In genomic region chr19:32674959-32675719, GRCh38 we compare ENCODE assay signal across 8 cellular contexts. TPM values are rescaled to one million over a fixed set of nuclear protein-coding genes. Genes with fewer than 3 reads are reported as not detected.
DNase-seq lines count a peak whose midpoint lies in the region; ATAC-seq, FAIRE-seq and TF ChIP-seq lines count a peak whose summit lies in the region.

TSS of gene ANKRD27 (minus strand) at chr19:32675180. CDS start at chr19:32659015, 16,165 bp downstream.

- in situ Hi-C loops in ACHN (cut with HindIII; ENCODE audit: low pct_ligation_motif_present, low pct_unique_long_range_greater_than_20kb, low sequenced_read_pairs): no loop called here
- in situ Hi-C loops in mammary epithelial cell (cut with MboI; ENCODE audit: low sequenced_read_pairs in 2 of 2): no loop called here

- CTCF ChIA-PET in mammary epithelial cell (lab: Charles Lee; ENCODE audit: low non-redundant PET): interaction anchor here (0.5 kb wide), 1 partner anchor 75 kb away, joined by 3 read pairs; no protein-coding TSS in a partner anchor

- H3K9me3 ChIP-seq in mammary epithelial cell (replicated peaks; ENCODE audit: insufficient read depth, low read length) (no peaks in the 10 kb centered on the region), iPS-20b (ENCODE audit: insufficient read depth, low read depth, low read length) (no peaks in the 10 kb centered on the region; the same call in 1 of the 2 replicates), small intestine (ENCODE audit: control insufficient read depth, low read depth) (no peaks in the 10 kb centered on the region)

- peak within 1 kb of the TSS; percentile 79 to 96 (median 94) for H3K4me3 ChIP-seq in mammary epithelial cell (replicated peaks in 1 of 3; ENCODE audit: insufficient read depth in 1 of 3, low read depth in 2 of 3, low read length in 3 of 3)
- peak within 1 kb of the TSS; percentile 87 for H3K4me3 ChIP-seq in iPS-20b (ENCODE audit: low read length)
- H3K4me3 ChIP-seq in small intestine (ENCODE audit: low read depth in 1 of 2, low read length in 2 of 2): peak within 1 kb of the TSS; percentile 64 to 76

- WGBS in mammary epithelial cell (ENCODE audit: low coverage, missing lambda C conversion rate): 1% methylated on average over 18 of the region's 71 CpGs
- 0 to 1% (median 0%) methylated on average over 59 to 71 of the region's 71 CpGs for whole genome bisulfite sequencing in small intestine, 3 donors

- H3K4me1 ChIP-seq in mammary epithelial cell (ENCODE audit: insufficient read depth, low read length): peaks cover 12% of the 10 kb centered on the region
- peaks cover 6% of the 10 kb centered on the region; the same call in 1 of the 2 replicates for H3K4me1 ChIP-seq in iPS-20b (ENCODE audit: insufficient read depth, low read length)
- no peaks in the 10 kb centered on the region for H3K4me1 ChIP-seq in small intestine (ENCODE audit: control insufficient read depth in 2 of 2, insufficient read depth in 1 of 2, low read depth in 1 of 2, low read length in 1 of 2)

- H4K20me1 ChIP-seq in mammary epithelial cell (ENCODE audit: insufficient read depth, low read length): peaks cover 4% of the 10 kb centered on the region

- H3K36me3 ChIP-seq in mammary epithelial cell (ENCODE audit: insufficient read depth, low read length) (no peaks in the 10 kb centered on the region), iPS-20b (ENCODE audit: insufficient read depth, low read depth, low read length) (no peaks in the 10 kb centered on the region), small intestine (ENCODE audit: control insufficient read depth in 2 of 2, insufficient read depth in 2 of 2, low read length in 2 of 2) (no peaks in the 10 kb centered on the region)

- H3K79me2 ChIP-seq in mammary epithelial cell (ENCODE audit: insufficient read depth, low read length): peaks cover 48% of the 10 kb centered on the region

- peak within 1 kb of the TSS; percentile 61 for H3K9ac ChIP-seq in mammary epithelial cell (ENCODE audit: insufficient read depth, low read length)
- H3K9ac ChIP-seq in iPS-20b (ENCODE audit: low read depth, low read length): peak within 1 kb of the TSS; percentile 63

- no peak for TF ChIP-seq CTCF in VCaP (conservative IDR thresholded peaks at IDR 0.05)
- no peak for TF ChIP-seq CTCF in mammary epithelial cell (conservative IDR thresholded peaks at IDR 0.05 in 1 of 2, IDR thresholded peaks at IDR 0.05 in 1 of 2; ENCODE audit: extremely low read depth in 1 of 2, insufficient read depth in 1 of 2, low read depth in 1 of 2, low read length in 2 of 2)

- H3K27me3 ChIP-seq in mammary epithelial cell (ENCODE audit: insufficient read depth, low read length) (peaks cover 14% of the 10 kb centered on the region), iPS-20b (ENCODE audit: insufficient read depth, low read length) (peaks cover 53% of the 10 kb centered on the region), small intestine (ENCODE audit: control insufficient read depth in 2 of 2, insufficient read depth in 2 of 2, low read length in 2 of 2) (peaks cover 0 to 10% of the 10 kb centered on the region in 2 donors)

- BruUV-seq in mammary epithelial cell (replicated peaks; lab: Mats Ljungman, UMichigan): no TSS peak

- H3K27ac ChIP-seq in VCaP: peak within 1 kb of the TSS; percentile 92
- H3K27ac ChIP-seq in mammary epithelial cell (ENCODE audit: insufficient read depth, low read depth, low read length): peak within 1 kb of the TSS; percentile 52
- no peak within 1 kb of the TSS for H3K27ac ChIP-seq in iPS-20b (ENCODE audit: low read length)
- peak within 1 kb of the TSS; percentile 66 to 85 for H3K27ac ChIP-seq in small intestine (ENCODE audit: low read depth in 1 of 2, low read length in 1 of 2)

- peak; percentile 97 for DNase-seq in ACHN
- DNase-seq in NCI-H2196 treated with DMSO at 0.1 percent for 48 hours (lab: John Stamatoyannopoulos, UW; ENCODE audit: unreplicated experiment): peak; percentile 96
- DNase-seq in mammary epithelial cell: peak; percentile 98
- DNase-seq in small intestine: peak; percentile 99

- peak; percentile 98 for ATAC-seq in GM18870 (IDR thresholded peaks at IDR 0.05; ENCODE audit: unreplicated experiment)
- ATAC-seq in HG03135 (IDR thresholded peaks at IDR 0.05; ENCODE audit: unreplicated experiment): peak; percentile 96

- dilution Hi-C loops in mammary epithelial cell (cut with HindIII; ENCODE audit: low sequenced_read_pairs): loop anchor here (10.0 kb wide), 1 partner anchor 60 kb away; no protein-coding TSS in a partner anchor

- H3K4me2 ChIP-seq in mammary epithelial cell (ENCODE audit: insufficient read depth, low read depth, low read length): peak within 1 kb of the TSS; percentile 99

- intact Hi-C loops in mammary epithelial cell (cut with micrococcal nuclease): loop anchor here (2.0 kb wide), 1 partner anchor 16 kb away; the partner anchor contains the start of gene NUDT19

- peak within 1 kb of the TSS; percentile 97 for H2AFZ ChIP-seq in mammary epithelial cell (ENCODE audit: low read depth, low read length)

- no peak for FAIRE-seq in small intestine (lab: Jason Lieb, UNC)

RNA-seq across cellular contexts. Expression of gene ANKRD27, which starts in this region (rescaled TPM):
- total RNA-seq in mammary epithelial cell: 10 to 100 TPM; 26.7 to 34.1 TPM
- polyA plus RNA-seq in mammary epithelial cell (26.1 TPM), small intestine (10 to 100 TPM; 11.2 to 14.8 (median 12.2) TPM)
- 51.5 TPM for polyA minus RNA-seq in mammary epithelial cell
